9 cellular contexts compared by ENCODE assay signal in genomic region chrX:40646489-40647306, GRCh38. TPM values are rescaled to one million over a fixed set of nuclear protein-coding genes. Genes with fewer than 3 reads are reported as not detected.
DNase-seq lines count a peak whose midpoint lies in the region; ATAC-seq and TF ChIP-seq lines count a peak whose summit lies in the region.
"Had no signal": no experiment of that assay in that cellular context is flagged by ENCODE, and none has a peak within 500 bp of the region (broad histone marks: within the 10 kb centered on the region; RNA-seq: fewer than 3 reads in every experiment).

No MANE protein-coding gene starts in this region.

- BruUV-seq in Caco-2 (replicated peaks; lab: Mats Ljungman, UMichigan): TSS peak; percentile 28

- H3K4me1 ChIP-seq in Caco-2 (no peaks in the 10 kb centered on the region), colonic mucosa (peaks cover 4% of the 10 kb centered on the region)

- peak overlapping the region; percentile 82 for H3K4me3 Mint-ChIP-seq in Caco-2 (ENCODE audit: unreplicated experiment)
- H3K4me3 Mint-ChIP-seq in activated B cell treated with CpG ODN at 0.5 μM for 24 hours: peak overlapping the region; percentile 94

- DNase-seq in Caco-2 (peak in 1 of 2 experiments; percentile 20), activated B cell treated with CpG ODN at 0.5 μM for 24 hours (peak; percentile 29), colonic mucosa (peak; percentile 62), left kidney (ENCODE audit: low read depth, low spot score) (peak; percentile 48), cerebellar nuclear complex (lab: John Stamatoyannopoulos, UW) (no peak)
- DNase-seq in Jurkat, Clone E6-1 (ENCODE audit: low read depth, low spot score): no peak
- DNase-seq in stimulated activated CD8-positive, alpha-beta memory T cell treated with anti-CD3 and anti-CD28 coated beads, Interleukin-15, amount 100 ng/mL, for 24 hours (ENCODE audit: low read depth): peak; percentile 3

- H3K27ac ChIP-seq in colonic mucosa: peak overlapping the region; percentile 79

- H3K36me3 Mint-ChIP-seq in Caco-2 (ENCODE audit: insufficient read depth, unreplicated experiment): peaks cover 42% of the 10 kb centered on the region
- peaks cover 27% of the 10 kb centered on the region for H3K36me3 Mint-ChIP-seq in activated B cell treated with CpG ODN at 0.5 μM for 24 hours (ENCODE audit: low read depth)

- CTCF ChIA-PET in Caco-2 (lab: Charles Lee): interaction anchor here (0.6 to 0.9 kb wide), 3 partner anchors 350 to 469 kb away, joined by 3 to 8 read pairs (median 4); no protein-coding TSS in a partner anchor
- CTCF ChIA-PET in activated B cell treated with CpG ODN at 0.5 μM for 24 hours (lab: Charles Lee): interaction anchor here (0.6 kb wide), 2 partner anchors 147 to 469 kb away, joined by 3 to 5 read pairs; no protein-coding TSS in a partner anchor

- POLR2A ChIA-PET in Caco-2 (lab: Charles Lee): no interaction called here
- POLR2A ChIA-PET in activated B cell treated with CpG ODN at 0.5 μM for 24 hours (lab: Charles Lee): interaction anchor here (2.5 kb wide), 1 partner anchor 438 kb away, joined by 12 read pairs; the partner anchor contains the start of gene USP9X

- TF ChIP-seq CTCF in Caco-2 (IDR thresholded peaks at IDR 0.05; ENCODE audit: insufficient read depth in 1 of 2, low read depth in 1 of 2, low read length in 1 of 2, severe bottlenecking in 1 of 2, unreplicated experiment in 1 of 2) (peak in 1 of 2 experiments; percentile 9), activated B cell treated with CpG ODN at 0.5 μM for 24 hours (IDR thresholded peaks at IDR 0.05) (no peak), colonic mucosa (IDR thresholded peaks at IDR 0.05) (no peak)

- H3K4me3 ChIP-seq in Caco-2 (ENCODE audit: low read depth, low read length) (peak overlapping the region; percentile 77), colonic mucosa (peak overlapping the region; percentile 79)
- H3K4me3 ChIP-seq in Jurkat, Clone E6-1 (ENCODE audit: low read length): peak overlapping the region; percentile 54

- intact Hi-C loops in Caco-2 (cut with micrococcal nuclease; ENCODE audit: unreplicated experiment) (no loop called here), activated B cell treated with CpG ODN at 0.5 μM for 24 hours (cut with micrococcal nuclease) (loop anchor here (1.0 to 5.0 kb wide), 6 partner anchors 66 to 686 kb away; partner anchors contain the start of genes ATP6AP2, BCOR and MED14), colonic mucosa (cut with DNase I) (no loop called here)

- H3K27me3 ChIP-seq in Caco-2 (replicated peaks; ENCODE audit: control insufficient read depth, insufficient read depth, low read length) (no peaks in the 10 kb centered on the region), colonic mucosa (no peaks in the 10 kb centered on the region)

- H3K9ac ChIP-seq in colonic mucosa (ENCODE audit: low read depth in 2 of 2, low read length in 2 of 2): peak overlapping the region; percentile 81 to 90

- no peaks in the 10 kb centered on the region for H3K36me3 ChIP-seq in Caco-2 (ENCODE audit: control insufficient read depth, insufficient read depth, low read length)
- no peaks in the 10 kb centered on the region for H3K36me3 ChIP-seq in colonic mucosa

- no peaks in the 10 kb centered on the region for H3K9me3 ChIP-seq in Caco-2
- H3K9me3 ChIP-seq in colonic mucosa: no peaks in the 10 kb centered on the region

- H3K27me3 Mint-ChIP-seq in Caco-2 (ENCODE audit: insufficient read depth, unreplicated experiment) (no peaks in the 10 kb centered on the region), activated B cell treated with CpG ODN at 0.5 μM for 24 hours (no peaks in the 10 kb centered on the region)

- H3K9me3 Mint-ChIP-seq in Caco-2 (ENCODE audit: unreplicated experiment) (no peaks in the 10 kb centered on the region), activated B cell treated with CpG ODN at 0.5 μM for 24 hours (no peaks in the 10 kb centered on the region)

- H3K4me1 Mint-ChIP-seq in Caco-2 (ENCODE audit: low read depth, unreplicated experiment) (peaks cover 15% of the 10 kb centered on the region), activated B cell treated with CpG ODN at 0.5 μM for 24 hours (peaks cover 45% of the 10 kb centered on the region)

- H3K27ac Mint-ChIP-seq in Caco-2 (ENCODE audit: unreplicated experiment) (peak overlapping the region; percentile 83), activated B cell treated with CpG ODN at 0.5 μM for 24 hours (peak overlapping the region; percentile 93)

- ATAC-seq in GM21529 (IDR thresholded peaks at IDR 0.05; ENCODE audit: unreplicated experiment) (peak; percentile 20), activated B cell treated with CpG ODN at 0.5 μM for 24 hours (ENCODE audit: low read depth) (peak; percentile 22)

RNA-seq across cellular contexts. Expression of gene CXorf38, which starts 0.7 kb away (rescaled TPM):
- total RNA-seq in Caco-2 (2022) (7.9 and 8.7 TPM in 2 replicates), activated B cell treated with CpG ODN at 0.5 μM for 24 hours (20.9 and 21.9 TPM in 2 replicates), colonic mucosa (10 to 100 TPM; 18.2 to 19.5 TPM)
- 13.3 TPM for polyA plus RNA-seq in Jurkat, Clone E6-1 (2012; ENCODE audit: insufficient read depth, insufficient read length)

RNA-seq across cellular contexts. Expression of gene MPC1L, which starts 23.5 kb away (rescaled TPM):
- total RNA-seq in Caco-2 (2022) (not detected in 2 replicates), activated B cell treated with CpG ODN at 0.5 μM for 24 hours (not detected in 2 replicates), colonic mucosa (not detected)
- polyA plus RNA-seq in Jurkat, Clone E6-1 (2012; ENCODE audit: insufficient read depth, insufficient read length): not detected
- total RNA-seq: T-helper 1 cell treated with Interleukin-12 subunit alpha and Interleukin-12 subunit beta and Interleukin-4 antibody, amounts not matched to agents 30 ng/mL and 1 ng/mL, for 36 hours had no signal

Comparison
In these comparisons a context has a peak if more than half of its experiments do, and no peak if none do; other contexts are left out.
1. DNase-seq: peak in activated B cell treated with CpG ODN at 0.5 μM for 24 hours (single experiment), colonic mucosa (single experiment), left kidney (single experiment) and stimulated activated CD8-positive, alpha-beta memory T cell treated with anti-CD3 and anti-CD28 coated beads, Interleukin-15, amount 100 ng/mL, for 24 hours (single experiment); none in Jurkat, Clone E6-1 (single experiment) and cerebellar nuclear complex (0 of 2).
2. Peak in every context shown above with its lines, with median percentiles within 50 percentile points of each other: H3K4me3 ChIP-seq.